8 cellular contexts compared by ENCODE assay signal in genomic region chr17:44556854-44557606, GRCh38. TPM values are rescaled to one million over a fixed set of nuclear protein-coding genes. Genes with fewer than 3 reads are reported as not detected.
DNase-seq lines count a peak whose midpoint lies in the region; ATAC-seq and TF ChIP-seq lines count a peak whose summit lies in the region.

Gene FZD2, plus strand, starts transcription at chr17:44557484. Its CDS starts 205 bp downstream, at chr17:44557689.

- H3K27me3 Mint-ChIP-seq in activated naive CD8-positive, alpha-beta T cell treated with anti-CD3 and anti-CD28 coated beads, Interleukin-2, amount 10 ng/mL, durations not matched to agents 7 days and 5 days = peaks cover 76% of the 10 kb centered on the region

- peak; percentile 71 for DNase-seq in activated effector memory CD4-positive, alpha-beta T cell treated with anti-CD3 and anti-CD28 coated beads, Interleukin-2, amount 50 U/mL, for 16 hours
- DNase-seq in activated effector memory CD4-positive, alpha-beta T cell treated with Interleukin-2 at 50 U/mL for 16 hours = no peak
- peak; percentile 39 for DNase-seq in LNCaP clone FGC (ENCODE audit: low read depth)
- DNase-seq in RPMI7951 (ENCODE audit: low read depth) = peak; percentile 97
- peak; percentile 70 for DNase-seq in activated naive CD8-positive, alpha-beta T cell treated with anti-CD3 and anti-CD28 coated beads, Interleukin-2, amount 10 ng/mL, durations not matched to agents 7 days and 5 days
- peak; percentile 23 to 83 (median 65) for DNase-seq in head of caudate nucleus
- peak; percentile 34 for DNase-seq in occipital lobe (lab: John Stamatoyannopoulos, UW)
- peak; percentile 91 for DNase-seq in ureter (ENCODE audit: low spot score)

- TF ChIP-seq CTCF in LNCaP clone FGC (IDR thresholded peaks at IDR 0.05; ENCODE audit: control insufficient read depth, extremely low read depth, insufficient read depth) = no peak

- H3K27ac Mint-ChIP-seq in activated naive CD8-positive, alpha-beta T cell treated with anti-CD3 and anti-CD28 coated beads, Interleukin-2, amount 10 ng/mL, durations not matched to agents 7 days and 5 days = peak within 1 kb of the TSS; percentile 63

- peak within 1 kb of the TSS; percentile 81 for H3K4me3 Mint-ChIP-seq in activated naive CD8-positive, alpha-beta T cell treated with anti-CD3 and anti-CD28 coated beads, Interleukin-2, amount 10 ng/mL, durations not matched to agents 7 days and 5 days

- intact Hi-C loops in head of caudate nucleus (cut with DNase I) = no loop called here

- ATAC-seq in activated naive CD8-positive, alpha-beta T cell treated with anti-CD3 and anti-CD28 coated beads, Interleukin-2, amount 10 ng/mL, durations not matched to agents 7 days and 5 days (ENCODE audit: low read depth) = peak; percentile 73

- peaks cover 2% of the 10 kb centered on the region for H3K36me3 Mint-ChIP-seq in activated naive CD8-positive, alpha-beta T cell treated with anti-CD3 and anti-CD28 coated beads, Interleukin-2, amount 10 ng/mL, durations not matched to agents 7 days and 5 days

- no peaks in the 10 kb centered on the region for H3K9me3 Mint-ChIP-seq in activated naive CD8-positive, alpha-beta T cell treated with anti-CD3 and anti-CD28 coated beads, Interleukin-2, amount 10 ng/mL, durations not matched to agents 7 days and 5 days

- POLR2A ChIA-PET in activated naive CD8-positive, alpha-beta T cell treated with anti-CD3 and anti-CD28 coated beads, Interleukin-2, amount 10 ng/mL, durations not matched to agents 7 days and 5 days (lab: Charles Lee) = interaction anchor here (0.7 kb wide), 1 partner anchor 463 kb away, joined by 3 read pairs; no protein-coding TSS in a partner anchor

- H3K4me1 Mint-ChIP-seq in activated naive CD8-positive, alpha-beta T cell treated with anti-CD3 and anti-CD28 coated beads, Interleukin-2, amount 10 ng/mL, durations not matched to agents 7 days and 5 days = peaks cover 22% of the 10 kb centered on the region

- peak within 1 kb of the TSS; percentile 52 for H3K4me3 ChIP-seq in LNCaP clone FGC (ENCODE audit: low read depth, low read length)

RNA-seq across cellular contexts. Expression of gene FZD2, which starts in this region (rescaled TPM):
- total RNA-seq in RPMI7951 (2014; rRNA removed; shearing (Covaris generic)) = 4.7 and 6.6 TPM in 2 replicates
- total RNA-seq in activated naive CD8-positive, alpha-beta T cell treated with anti-CD3 and anti-CD28 coated beads, Interleukin-2, amount 10 ng/mL, durations not matched to agents 7 days and 5 days = under 1 TPM; 0.36 to 0.45 TPM
- total RNA-seq in occipital lobe = 6.9 TPM
- total RNA-seq in ureter = 3.9 TPM

Comparison
In these comparisons a context has a peak if more than half of its experiments do, and no peak if none do; other contexts are left out.
1. Peak in DNase-seq and ATAC-seq in activated naive CD8-positive, alpha-beta T cell treated with anti-CD3 and anti-CD28 coated beads, Interleukin-2, amount 10 ng/mL, durations not matched to agents 7 days and 5 days; RNA of the gene not detected or under 1 TPM.